1 cellular context compared by ENCODE assay signal in the genomic region with DNA sequence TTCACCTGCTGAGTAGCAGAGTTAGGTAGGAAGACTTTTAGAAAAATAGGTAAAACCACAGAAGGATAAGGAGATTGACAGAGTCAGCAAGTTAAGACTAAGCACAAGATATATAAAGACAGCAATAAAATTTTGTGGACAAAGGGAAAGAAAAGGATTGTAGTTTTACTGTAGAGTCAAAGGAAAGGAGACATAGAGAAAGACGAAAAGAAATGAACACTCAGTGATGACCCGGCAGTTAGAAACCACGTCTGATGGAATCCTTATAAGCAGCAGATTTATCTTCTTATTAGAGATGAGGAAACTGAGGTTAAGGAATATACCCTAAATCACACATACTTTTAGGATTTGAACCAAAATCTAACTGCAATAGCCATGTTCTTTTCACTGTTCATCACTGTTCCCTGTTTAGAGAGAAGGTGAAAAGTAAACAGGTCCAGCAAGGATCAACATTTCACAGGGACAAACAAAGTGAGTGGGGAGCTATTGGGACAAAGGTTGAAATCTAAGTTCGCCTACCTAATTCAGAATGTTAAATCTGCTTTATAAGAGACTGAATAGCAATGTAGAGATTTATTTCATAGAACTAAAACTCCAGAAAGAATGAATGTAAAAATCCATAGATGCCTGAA.
TF ChIP-seq lines count a peak whose summit lies in the region.

No MANE protein-coding gene starts in this region.

TF ChIP-seq in HepG2, 621 proteins besides CTCF, POLR2A, EP300 and RAD21 (continues in another document):
- TF ChIP-seq KDM4B (CRISPR knock-in tag; IDR thresholded peaks at IDR 0.05), result no peak
- peak; percentile 64; the same call in 1 of the 2 replicates for TF ChIP-seq KDM6A (CRISPR knock-in tag; IDR thresholded peaks at IDR 0.05; ENCODE audit: low read depth)
- peak; percentile 81 for TF ChIP-seq GATAD2A (CRISPR knock-in tag; IDR thresholded peaks at IDR 0.05)
- TF ChIP-seq ZNF564 (CRISPR knock-in tag; IDR thresholded peaks at IDR 0.05), result 0 out of 2 replicates have a peak, but pooled peaks have one; percentile 5
- peak; percentile 38; the same call in 1 of the 2 replicates for TF ChIP-seq NCOA2 (CRISPR knock-in tag; IDR thresholded peaks at IDR 0.05)
- TF ChIP-seq, protein P1, sequence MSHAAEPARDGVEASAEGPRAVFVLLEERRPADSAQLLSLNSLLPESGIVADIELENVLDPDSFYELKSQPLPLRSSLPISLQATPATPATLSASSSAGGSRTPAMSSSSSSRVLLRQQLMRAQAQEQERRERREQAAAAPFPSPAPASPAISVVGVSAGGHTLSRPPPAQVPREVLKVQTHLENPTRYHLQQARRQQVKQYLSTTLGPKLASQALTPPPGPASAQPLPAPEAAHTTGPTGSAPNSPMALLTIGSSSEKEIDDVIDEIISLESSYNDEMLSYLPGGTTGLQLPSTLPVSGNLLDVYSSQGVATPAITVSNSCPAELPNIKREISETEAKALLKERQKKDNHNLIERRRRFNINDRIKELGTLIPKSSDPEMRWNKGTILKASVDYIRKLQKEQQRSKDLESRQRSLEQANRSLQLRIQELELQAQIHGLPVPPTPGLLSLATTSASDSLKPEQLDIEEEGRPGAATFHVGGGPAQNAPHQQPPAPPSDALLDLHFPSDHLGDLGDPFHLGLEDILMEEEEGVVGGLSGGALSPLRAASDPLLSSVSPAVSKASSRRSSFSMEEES (CRISPR knock-in tag; IDR thresholded peaks at IDR 0.05), result peak; percentile 16; the same call in 1 of the 2 replicates
- TF ChIP-seq, protein P2, sequence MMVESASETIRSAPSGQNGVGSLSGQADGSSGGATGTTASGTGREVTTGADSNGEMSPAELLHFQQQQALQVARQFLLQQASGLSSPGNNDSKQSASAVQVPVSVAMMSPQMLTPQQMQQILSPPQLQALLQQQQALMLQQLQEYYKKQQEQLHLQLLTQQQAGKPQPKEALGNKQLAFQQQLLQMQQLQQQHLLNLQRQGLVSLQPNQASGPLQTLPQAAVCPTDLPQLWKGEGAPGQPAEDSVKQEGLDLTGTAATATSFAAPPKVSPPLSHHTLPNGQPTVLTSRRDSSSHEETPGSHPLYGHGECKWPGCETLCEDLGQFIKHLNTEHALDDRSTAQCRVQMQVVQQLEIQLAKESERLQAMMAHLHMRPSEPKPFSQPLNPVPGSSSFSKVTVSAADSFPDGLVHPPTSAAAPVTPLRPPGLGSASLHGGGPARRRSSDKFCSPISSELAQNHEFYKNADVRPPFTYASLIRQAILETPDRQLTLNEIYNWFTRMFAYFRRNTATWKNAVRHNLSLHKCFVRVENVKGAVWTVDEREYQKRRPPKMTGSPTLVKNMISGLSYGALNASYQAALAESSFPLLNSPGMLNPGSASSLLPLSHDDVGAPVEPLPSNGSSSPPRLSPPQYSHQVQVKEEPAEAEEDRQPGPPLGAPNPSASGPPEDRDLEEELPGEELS (CRISPR knock-in tag; IDR thresholded peaks at IDR 0.05), result peak; percentile 86
- TF ChIP-seq ASH2L (IDR thresholded peaks at IDR 0.05; ENCODE audit: insufficient read length, low read depth, low read length), result peak; percentile 73
- 0 out of 2 replicates have a peak, but pooled peaks have one; percentile 40 for TF ChIP-seq HDAC2 (CRISPR knock-in tag; IDR thresholded peaks at IDR 0.05)
- 0 out of 2 replicates have a peak, but pooled peaks have one; percentile 33 for TF ChIP-seq THAP11 (CRISPR knock-in tag; IDR thresholded peaks at IDR 0.05)
- TF ChIP-seq HMG20A (CRISPR knock-in tag; IDR thresholded peaks at IDR 0.05; ENCODE audit: borderline replicate concordance), result peak; percentile 22; the same call in 1 of the 2 replicates
- TF ChIP-seq FOXA1 (IDR thresholded peaks at IDR 0.05), result no peak
- TF ChIP-seq FOXA1 (CRISPR knock-in tag; IDR thresholded peaks at IDR 0.05), result peak; percentile 81
- TF ChIP-seq SIX1 (CRISPR knock-in tag; IDR thresholded peaks at IDR 0.05; ENCODE audit: borderline replicate concordance), result 0 out of 2 replicates have a peak, but pooled peaks have one; percentile 18
- no peak for TF ChIP-seq SOX13 (IDR thresholded peaks at IDR 0.05)
- TF ChIP-seq SOX13 (CRISPR knock-in tag; conservative IDR thresholded peaks at IDR 0.05 in 1 of 2, IDR thresholded peaks at IDR 0.05 in 1 of 2), result peak in 1 of 2 experiments; percentile 72; a peak in 2 of 4 replicates
- TF ChIP-seq, protein P3, sequence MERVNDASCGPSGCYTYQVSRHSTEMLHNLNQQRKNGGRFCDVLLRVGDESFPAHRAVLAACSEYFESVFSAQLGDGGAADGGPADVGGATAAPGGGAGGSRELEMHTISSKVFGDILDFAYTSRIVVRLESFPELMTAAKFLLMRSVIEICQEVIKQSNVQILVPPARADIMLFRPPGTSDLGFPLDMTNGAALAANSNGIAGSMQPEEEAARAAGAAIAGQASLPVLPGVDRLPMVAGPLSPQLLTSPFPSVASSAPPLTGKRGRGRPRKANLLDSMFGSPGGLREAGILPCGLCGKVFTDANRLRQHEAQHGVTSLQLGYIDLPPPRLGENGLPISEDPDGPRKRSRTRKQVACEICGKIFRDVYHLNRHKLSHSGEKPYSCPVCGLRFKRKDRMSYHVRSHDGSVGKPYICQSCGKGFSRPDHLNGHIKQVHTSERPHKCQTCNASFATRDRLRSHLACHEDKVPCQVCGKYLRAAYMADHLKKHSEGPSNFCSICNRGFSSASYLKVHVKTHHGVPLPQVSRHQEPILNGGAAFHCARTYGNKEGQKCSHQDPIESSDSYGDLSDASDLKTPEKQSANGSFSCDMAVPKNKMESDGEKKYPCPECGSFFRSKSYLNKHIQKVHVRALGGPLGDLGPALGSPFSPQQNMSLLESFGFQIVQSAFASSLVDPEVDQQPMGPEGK (CRISPR knock-in tag; IDR thresholded peaks at IDR 0.05), result peak; percentile 49; the same call in 1 of the 2 replicates
- TF ChIP-seq RCOR2 (CRISPR knock-in tag; IDR thresholded peaks at IDR 0.05), result 0 out of 2 replicates have a peak, but pooled peaks have one; percentile 20
- TF ChIP-seq, protein P4, sequence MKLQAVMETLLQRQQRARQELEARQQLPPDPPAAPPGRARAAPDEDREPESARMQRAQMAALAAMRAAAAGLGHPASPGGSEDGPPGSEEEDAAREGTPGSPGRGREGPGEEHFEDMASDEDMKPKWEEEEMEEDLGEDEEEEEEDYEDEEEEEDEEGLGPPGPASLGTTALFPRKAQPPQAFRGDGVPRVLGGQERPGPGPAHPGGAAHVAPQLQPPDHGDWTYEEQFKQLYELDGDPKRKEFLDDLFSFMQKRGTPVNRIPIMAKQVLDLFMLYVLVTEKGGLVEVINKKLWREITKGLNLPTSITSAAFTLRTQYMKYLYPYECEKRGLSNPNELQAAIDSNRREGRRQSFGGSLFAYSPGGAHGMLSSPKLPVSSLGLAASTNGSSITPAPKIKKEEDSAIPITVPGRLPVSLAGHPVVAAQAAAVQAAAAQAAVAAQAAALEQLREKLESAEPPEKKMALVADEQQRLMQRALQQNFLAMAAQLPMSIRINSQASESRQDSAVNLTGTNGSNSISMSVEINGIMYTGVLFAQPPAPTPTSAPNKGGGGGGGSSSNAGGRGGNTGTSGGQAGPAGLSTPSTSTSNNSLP (IDR thresholded peaks at IDR 0.05; ENCODE audit: low read depth, low read length), result peak; percentile 28; the same call in 1 of the 2 replicates
- peak; percentile 86 for TF ChIP-seq RXRB (CRISPR knock-in tag; IDR thresholded peaks at IDR 0.05; ENCODE audit: borderline replicate concordance)
- TF ChIP-seq, protein P5, sequence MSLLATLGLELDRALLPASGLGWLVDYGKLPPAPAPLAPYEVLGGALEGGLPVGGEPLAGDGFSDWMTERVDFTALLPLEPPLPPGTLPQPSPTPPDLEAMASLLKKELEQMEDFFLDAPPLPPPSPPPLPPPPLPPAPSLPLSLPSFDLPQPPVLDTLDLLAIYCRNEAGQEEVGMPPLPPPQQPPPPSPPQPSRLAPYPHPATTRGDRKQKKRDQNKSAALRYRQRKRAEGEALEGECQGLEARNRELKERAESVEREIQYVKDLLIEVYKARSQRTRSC (CRISPR knock-in tag; IDR thresholded peaks at IDR 0.05; ENCODE audit: low read depth), result no peak
- TF ChIP-seq, protein P6, sequence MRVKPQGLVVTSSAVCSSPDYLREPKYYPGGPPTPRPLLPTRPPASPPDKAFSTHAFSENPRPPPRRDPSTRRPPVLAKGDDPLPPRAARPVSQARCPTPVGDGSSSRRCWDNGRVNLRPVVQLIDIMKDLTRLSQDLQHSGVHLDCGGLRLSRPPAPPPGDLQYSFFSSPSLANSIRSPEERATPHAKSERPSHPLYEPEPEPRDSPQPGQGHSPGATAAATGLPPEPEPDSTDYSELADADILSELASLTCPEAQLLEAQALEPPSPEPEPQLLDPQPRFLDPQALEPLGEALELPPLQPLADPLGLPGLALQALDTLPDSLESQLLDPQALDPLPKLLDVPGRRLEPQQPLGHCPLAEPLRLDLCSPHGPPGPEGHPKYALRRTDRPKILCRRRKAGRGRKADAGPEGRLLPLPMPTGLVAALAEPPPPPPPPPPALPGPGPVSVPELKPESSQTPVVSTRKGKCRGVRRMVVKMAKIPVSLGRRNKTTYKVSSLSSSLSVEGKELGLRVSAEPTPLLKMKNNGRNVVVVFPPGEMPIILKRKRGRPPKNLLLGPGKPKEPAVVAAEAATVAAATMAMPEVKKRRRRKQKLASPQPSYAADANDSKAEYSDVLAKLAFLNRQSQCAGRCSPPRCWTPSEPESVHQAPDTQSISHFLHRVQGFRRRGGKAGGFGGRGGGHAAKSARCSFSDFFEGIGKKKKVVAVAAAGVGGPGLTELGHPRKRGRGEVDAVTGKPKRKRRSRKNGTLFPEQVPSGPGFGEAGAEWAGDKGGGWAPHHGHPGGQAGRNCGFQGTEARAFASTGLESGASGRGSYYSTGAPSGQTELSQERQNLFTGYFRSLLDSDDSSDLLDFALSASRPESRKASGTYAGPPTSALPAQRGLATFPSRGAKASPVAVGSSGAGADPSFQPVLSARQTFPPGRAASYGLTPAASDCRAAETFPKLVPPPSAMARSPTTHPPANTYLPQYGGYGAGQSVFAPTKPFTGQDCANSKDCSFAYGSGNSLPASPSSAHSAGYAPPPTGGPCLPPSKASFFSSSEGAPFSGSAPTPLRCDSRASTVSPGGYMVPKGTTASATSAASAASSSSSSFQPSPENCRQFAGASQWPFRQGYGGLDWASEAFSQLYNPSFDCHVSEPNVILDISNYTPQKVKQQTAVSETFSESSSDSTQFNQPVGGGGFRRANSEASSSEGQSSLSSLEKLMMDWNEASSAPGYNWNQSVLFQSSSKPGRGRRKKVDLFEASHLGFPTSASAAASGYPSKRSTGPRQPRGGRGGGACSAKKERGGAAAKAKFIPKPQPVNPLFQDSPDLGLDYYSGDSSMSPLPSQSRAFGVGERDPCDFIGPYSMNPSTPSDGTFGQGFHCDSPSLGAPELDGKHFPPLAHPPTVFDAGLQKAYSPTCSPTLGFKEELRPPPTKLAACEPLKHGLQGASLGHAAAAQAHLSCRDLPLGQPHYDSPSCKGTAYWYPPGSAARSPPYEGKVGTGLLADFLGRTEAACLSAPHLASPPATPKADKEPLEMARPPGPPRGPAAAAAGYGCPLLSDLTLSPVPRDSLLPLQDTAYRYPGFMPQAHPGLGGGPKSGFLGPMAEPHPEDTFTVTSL (CRISPR knock-in tag; IDR thresholded peaks at IDR 0.05; ENCODE audit: borderline replicate concordance), result 0 out of 2 replicates have a peak, but pooled peaks have one; percentile 55
- peak; percentile 21; the same call in 1 of the 2 replicates for TF ChIP-seq ZNF331 (CRISPR knock-in tag; IDR thresholded peaks at IDR 0.05)
- no peak for TF ChIP-seq SOX6 (IDR thresholded peaks at IDR 0.05)
- TF ChIP-seq SOX6 (CRISPR knock-in tag; IDR thresholded peaks at IDR 0.05), result 0 out of 2 replicates have a peak, but pooled peaks have one; percentile 11
- 0 out of 2 replicates have a peak, but pooled peaks have one; percentile 11 for TF ChIP-seq CEBPG (CRISPR knock-in tag; IDR thresholded peaks at IDR 0.05)
- TF ChIP-seq, protein P7, sequence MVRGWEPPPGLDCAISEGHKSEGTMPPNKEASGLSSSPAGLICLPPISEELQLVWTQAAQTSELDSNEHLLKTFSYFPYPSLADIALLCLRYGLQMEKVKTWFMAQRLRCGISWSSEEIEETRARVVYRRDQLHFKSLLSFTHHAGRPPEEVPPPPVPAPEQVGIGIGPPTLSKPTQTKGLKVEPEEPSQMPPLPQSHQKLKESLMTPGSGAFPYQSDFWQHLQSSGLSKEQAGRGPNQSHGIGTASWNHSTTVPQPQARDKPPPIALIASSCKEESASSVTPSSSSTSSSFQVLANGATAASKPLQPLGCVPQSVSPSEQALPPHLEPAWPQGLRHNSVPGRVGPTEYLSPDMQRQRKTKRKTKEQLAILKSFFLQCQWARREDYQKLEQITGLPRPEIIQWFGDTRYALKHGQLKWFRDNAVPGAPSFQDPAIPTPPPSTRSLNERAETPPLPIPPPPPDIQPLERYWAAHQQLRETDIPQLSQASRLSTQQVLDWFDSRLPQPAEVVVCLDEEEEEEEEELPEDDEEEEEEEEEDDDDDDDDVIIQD (CRISPR knock-in tag; IDR thresholded peaks at IDR 0.05; ENCODE audit: low read depth), result peak; percentile 67; the same call in 1 of the 2 replicates
- TF ChIP-seq HDAC1 (CRISPR knock-in tag; IDR thresholded peaks at IDR 0.05), result no peak
- TF ChIP-seq NFIC (IDR thresholded peaks at IDR 0.05; ENCODE audit: low read length), result peak; percentile 61; the same call in 1 of the 2 replicates
- peak; percentile 48; the same call in 1 of the 2 replicates for TF ChIP-seq FOXO1 (CRISPR knock-in tag; IDR thresholded peaks at IDR 0.05)
- TF ChIP-seq ZNF552 (CRISPR knock-in tag; IDR thresholded peaks at IDR 0.05; ENCODE audit: borderline replicate concordance), result no peak
- TF ChIP-seq BCL6 (CRISPR knock-in tag; IDR thresholded peaks at IDR 0.05), result peak; percentile 45; the same call in 1 of the 2 replicates
- TF ChIP-seq ELF3 (CRISPR knock-in tag; IDR thresholded peaks at IDR 0.05), result 0 out of 2 replicates have a peak, but pooled peaks have one; percentile 12
- TF ChIP-seq, protein P8, sequence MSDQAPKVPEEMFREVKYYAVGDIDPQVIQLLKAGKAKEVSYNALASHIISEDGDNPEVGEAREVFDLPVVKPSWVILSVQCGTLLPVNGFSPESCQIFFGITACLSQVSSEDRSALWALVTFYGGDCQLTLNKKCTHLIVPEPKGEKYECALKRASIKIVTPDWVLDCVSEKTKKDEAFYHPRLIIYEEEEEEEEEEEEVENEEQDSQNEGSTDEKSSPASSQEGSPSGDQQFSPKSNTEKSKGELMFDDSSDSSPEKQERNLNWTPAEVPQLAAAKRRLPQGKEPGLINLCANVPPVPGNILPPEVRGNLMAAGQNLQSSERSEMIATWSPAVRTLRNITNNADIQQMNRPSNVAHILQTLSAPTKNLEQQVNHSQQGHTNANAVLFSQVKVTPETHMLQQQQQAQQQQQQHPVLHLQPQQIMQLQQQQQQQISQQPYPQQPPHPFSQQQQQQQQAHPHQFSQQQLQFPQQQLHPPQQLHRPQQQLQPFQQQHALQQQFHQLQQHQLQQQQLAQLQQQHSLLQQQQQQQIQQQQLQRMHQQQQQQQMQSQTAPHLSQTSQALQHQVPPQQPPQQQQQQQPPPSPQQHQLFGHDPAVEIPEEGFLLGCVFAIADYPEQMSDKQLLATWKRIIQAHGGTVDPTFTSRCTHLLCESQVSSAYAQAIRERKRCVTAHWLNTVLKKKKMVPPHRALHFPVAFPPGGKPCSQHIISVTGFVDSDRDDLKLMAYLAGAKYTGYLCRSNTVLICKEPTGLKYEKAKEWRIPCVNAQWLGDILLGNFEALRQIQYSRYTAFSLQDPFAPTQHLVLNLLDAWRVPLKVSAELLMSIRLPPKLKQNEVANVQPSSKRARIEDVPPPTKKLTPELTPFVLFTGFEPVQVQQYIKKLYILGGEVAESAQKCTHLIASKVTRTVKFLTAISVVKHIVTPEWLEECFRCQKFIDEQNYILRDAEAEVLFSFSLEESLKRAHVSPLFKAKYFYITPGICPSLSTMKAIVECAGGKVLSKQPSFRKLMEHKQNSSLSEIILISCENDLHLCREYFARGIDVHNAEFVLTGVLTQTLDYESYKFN (CRISPR knock-in tag; conservative IDR thresholded peaks at IDR 0.05), result peak; percentile 81
- TF ChIP-seq SYNCRIP (IDR thresholded peaks at IDR 0.05; ENCODE audit: insufficient read depth, low read depth, low read length), result no peak
- TF ChIP-seq HNF4G (IDR thresholded peaks at IDR 0.05; ENCODE audit: borderline replicate concordance, low read depth, low read length), result peak; percentile 66
- no peak; the same call in 1 of the 2 replicates for TF ChIP-seq HNF4G (CRISPR knock-in tag; IDR thresholded peaks at IDR 0.05; ENCODE audit: borderline replicate concordance, low read depth)
